Comparison of ENCODE assay signal across 8 cellular contexts in the genomic region with DNA sequence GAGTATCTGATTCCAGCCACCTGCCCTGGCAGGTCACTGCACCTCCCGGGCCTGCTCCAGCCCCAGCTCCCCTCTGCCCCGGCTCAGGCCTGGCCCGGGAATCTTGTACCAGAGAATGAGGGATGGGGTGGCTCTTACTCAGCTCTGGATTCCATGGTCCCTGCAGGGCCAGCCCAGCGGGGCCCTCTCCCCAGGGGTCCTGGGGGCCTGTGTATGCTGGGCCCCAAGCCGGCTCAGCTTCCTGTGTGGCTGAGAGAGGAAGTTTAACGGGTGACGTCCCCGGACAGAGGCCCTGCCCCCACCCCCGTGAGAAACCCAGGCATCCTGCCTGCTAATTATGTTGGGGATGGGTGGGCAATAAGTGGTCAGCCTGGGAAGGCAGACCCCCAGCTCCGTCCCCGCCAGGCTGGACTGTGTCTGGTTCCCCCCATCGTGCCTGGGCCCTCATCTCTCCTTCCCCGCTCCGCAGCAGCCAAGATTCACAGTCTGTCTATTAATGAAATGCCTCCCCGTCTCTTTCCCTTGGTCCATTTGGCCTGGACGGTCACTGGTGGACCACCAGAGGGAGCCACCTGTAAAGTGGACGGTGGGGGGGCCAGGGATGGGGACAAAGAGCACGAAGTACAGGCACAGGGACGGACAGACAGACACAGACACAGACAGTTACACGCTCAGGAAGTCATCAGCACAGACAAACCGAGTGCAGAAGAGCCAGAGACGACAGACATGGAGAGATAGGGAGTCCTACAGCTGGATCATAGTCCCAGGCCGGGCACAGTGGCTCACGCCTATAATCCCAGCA. TPM values are rescaled to one million over a fixed set of nuclear protein-coding genes. Genes with fewer than 3 reads are reported as not detected.
DNase-seq lines count a peak whose midpoint lies in the region; ATAC-seq and TF ChIP-seq lines count a peak whose summit lies in the region.

A gene with protein sequence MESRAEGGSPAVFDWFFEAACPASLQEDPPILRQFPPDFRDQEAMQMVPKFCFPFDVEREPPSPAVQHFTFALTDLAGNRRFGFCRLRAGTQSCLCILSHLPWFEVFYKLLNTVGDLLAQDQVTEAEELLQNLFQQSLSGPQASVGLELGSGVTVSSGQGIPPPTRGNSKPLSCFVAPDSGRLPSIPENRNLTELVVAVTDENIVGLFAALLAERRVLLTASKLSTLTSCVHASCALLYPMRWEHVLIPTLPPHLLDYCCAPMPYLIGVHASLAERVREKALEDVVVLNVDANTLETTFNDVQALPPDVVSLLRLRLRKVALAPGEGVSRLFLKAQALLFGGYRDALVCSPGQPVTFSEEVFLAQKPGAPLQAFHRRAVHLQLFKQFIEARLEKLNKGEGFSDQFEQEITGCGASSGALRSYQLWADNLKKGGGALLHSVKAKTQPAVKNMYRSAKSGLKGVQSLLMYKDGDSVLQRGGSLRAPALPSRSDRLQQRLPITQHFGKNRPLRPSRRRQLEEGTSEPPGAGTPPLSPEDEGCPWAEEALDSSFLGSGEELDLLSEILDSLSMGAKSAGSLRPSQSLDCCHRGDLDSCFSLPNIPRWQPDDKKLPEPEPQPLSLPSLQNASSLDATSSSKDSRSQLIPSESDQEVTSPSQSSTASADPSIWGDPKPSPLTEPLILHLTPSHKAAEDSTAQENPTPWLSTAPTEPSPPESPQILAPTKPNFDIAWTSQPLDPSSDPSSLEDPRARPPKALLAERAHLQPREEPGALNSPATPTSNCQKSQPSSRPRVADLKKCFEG (minus strand): TSS at position 247 of the 802 bp plus-strand sequence. CDS start 92 bp downstream, at position 155.

- H3K4me1 ChIP-seq in BE2C, result no peaks in the 10 kb centered on the region
- no peaks in the 10 kb centered on the region for H3K4me1 ChIP-seq in gastrocnemius medialis

- peak; percentile 39 for DNase-seq in BE2C
- DNase-seq in NOMO-1 treated with DMSO at 0.1 percent for 48 hours (lab: John Stamatoyannopoulos, UW; ENCODE audit: unreplicated experiment), result peak; percentile 60
- DNase-seq in activated T-cell treated with anti-CD3 and anti-CD28 coated beads, Interleukin-2, amount 50 U/mL, for 1 hour, result peak; percentile 67
- DNase-seq in foreskin fibroblast, result no peak
- no peak for DNase-seq in gastrocnemius medialis
- DNase-seq in mesenteric fat pad (ENCODE audit: low spot score), result no peak
- DNase-seq in HK-2 (ENCODE audit: unreplicated experiment), result no peak

- no peak for TF ChIP-seq POLR2A in gastrocnemius medialis (IDR thresholded peaks at IDR 0.05)

- H3K36me3 ChIP-seq in BE2C (no peaks in the 10 kb centered on the region), gastrocnemius medialis (no peaks in the 10 kb centered on the region)

- H3K9me3 ChIP-seq in BE2C (no peaks in the 10 kb centered on the region), gastrocnemius medialis (no peaks in the 10 kb centered on the region)

- peak; percentile 59 for TF ChIP-seq CTCF in BE2C (IDR thresholded peaks at IDR 0.05; ENCODE audit: low read depth, low read length)
- peak; percentile 49 for TF ChIP-seq CTCF in foreskin fibroblast (IDR thresholded peaks at IDR 0.05; ENCODE audit: low read depth, low read length)
- peak in 3 of 5 experiments; percentile 21 to 36 (median 26) for TF ChIP-seq CTCF in gastrocnemius medialis (IDR thresholded peaks at IDR 0.05 in 4 of 5, conservative IDR thresholded peaks at IDR 0.05 in 1 of 5)

- no peak within 1 kb of the TSS for H3K4me3 ChIP-seq in BE2C (ENCODE audit: low read depth, low read length)
- H3K4me3 ChIP-seq in foreskin fibroblast (ENCODE audit: low read depth in 1 of 2, low read length in 2 of 2), result no peak within 1 kb of the TSS
- H3K4me3 ChIP-seq in gastrocnemius medialis, result peak within 1 kb of the TSS in 2 of 4 donors; percentile 13 to 28

- ATAC-seq in GM21528 (IDR thresholded peaks at IDR 0.05; ENCODE audit: low FRiP score, unreplicated experiment), result peak; percentile 54
- ATAC-seq in gastrocnemius medialis, result no peak

- in situ Hi-C loops in gastrocnemius medialis (cut with MboI; ENCODE audit: low sequenced_read_pairs in 4 of 4), result no loop called here

- H3K27me3 ChIP-seq in BE2C (no peaks in the 10 kb centered on the region), gastrocnemius medialis (peaks cover 6 to 20% (median 20%) of the 10 kb centered on the region in 3 donors)

- intact Hi-C loops in gastrocnemius medialis (cut with DNase I; ENCODE audit: low total_unique reads), result no loop called here

- H3K27ac ChIP-seq in gastrocnemius medialis, result no peak within 1 kb of the TSS

RNA-seq across cellular contexts. Expression of the gene that starts here (rescaled TPM):
- not detected for polyA plus RNA-seq in BE2C (2012; ENCODE audit: insufficient read depth, insufficient read length, low read depth)
- 1 to 10 TPM in 1 of 4 donors, under 1 TPM in 2, not detected in 1; 0.27 to 1.2 (median 0.29) TPM for total RNA-seq in gastrocnemius medialis
- 4.5 TPM for total RNA-seq in mesenteric fat pad

Comparison
In these comparisons a context has a peak if more than half of its experiments do, and no peak if none do; other contexts are left out.
1. DNase-seq: peak in BE2C (single experiment), NOMO-1 treated with DMSO at 0.1 percent for 48 hours (single experiment) and activated T-cell treated with anti-CD3 and anti-CD28 coated beads, Interleukin-2, amount 50 U/mL, for 1 hour (single experiment); none in foreskin fibroblast (0 of 2), gastrocnemius medialis (0 of 2), mesenteric fat pad (single experiment) and HK-2 (single experiment).
2. Peak in every context shown above with its lines, with median percentiles within 50 percentile points of each other: CTCF ChIP-seq.